ENCODE assay signal across 10 cellular contexts in the genomic region with DNA sequence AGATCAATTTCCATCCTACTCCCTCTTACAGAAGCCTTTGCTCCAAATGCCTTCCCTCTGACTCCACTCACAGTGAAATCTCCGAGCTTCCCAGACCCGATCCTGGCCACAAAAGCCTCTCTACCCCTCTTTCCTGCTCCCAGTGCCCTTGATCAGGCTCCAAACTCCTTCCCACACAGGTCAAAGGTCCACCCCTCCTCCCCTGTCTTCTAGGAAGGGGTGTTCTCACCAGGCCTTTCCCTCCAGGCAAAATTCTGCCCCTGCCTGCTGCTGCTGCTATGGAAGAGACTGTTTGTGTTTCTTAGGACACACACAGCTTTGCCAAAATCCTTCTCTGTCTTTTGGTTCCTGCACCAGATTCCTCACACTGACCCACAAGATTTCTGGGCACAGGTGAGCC.
DNase-seq lines count a peak whose midpoint lies in the region; ATAC-seq, FAIRE-seq and TF ChIP-seq lines count a peak whose summit lies in the region.
"Had no signal": no experiment of that assay in that cellular context is flagged by ENCODE, and none has a peak within 500 bp of the region (broad histone marks: within the 10 kb centered on the region; RNA-seq: fewer than 3 reads in every experiment).

No MANE protein-coding gene starts in this region.

- no peaks in the 10 kb centered on the region for H3K9me3 ChIP-seq in MG63
- no peaks in the 10 kb centered on the region for H3K9me3 ChIP-seq in endothelial cell of umbilical vein (replicated peaks; ENCODE audit: control insufficient read depth, insufficient read depth, low read length)
- no peaks in the 10 kb centered on the region for H3K9me3 ChIP-seq in mesodermal cell (ENCODE audit: control insufficient read depth, low read length)
- no peaks in the 10 kb centered on the region for H3K9me3 ChIP-seq in thoracic aorta

- H3K36me3 ChIP-seq in MG63: no peaks in the 10 kb centered on the region
- H3K36me3 ChIP-seq in endothelial cell of umbilical vein (ENCODE audit: control insufficient read depth in 2 of 2, extremely low read depth in 1 of 2, insufficient read depth in 2 of 2, low read length in 2 of 2): no peaks in the 10 kb centered on the region
- H3K36me3 ChIP-seq in mesodermal cell (ENCODE audit: control insufficient read depth, insufficient read depth, low read length): no peaks in the 10 kb centered on the region
- no peaks in the 10 kb centered on the region for H3K36me3 ChIP-seq in thoracic aorta

- H3K27ac Mint-ChIP-seq in effector memory CD8-positive, alpha-beta T cell: peak overlapping the region in 1 of 2 donors; percentile 4

- no peak overlapping the region for H3K4me3 Mint-ChIP-seq in effector memory CD8-positive, alpha-beta T cell

- dilution Hi-C loops in endothelial cell of umbilical vein (cut with MboI; ENCODE audit: extremely low pct_ligation_motif_present, low sequenced_read_pairs): no loop called here

- H3K9ac ChIP-seq in endothelial cell of umbilical vein (replicated peaks; ENCODE audit: extremely low read depth, insufficient read depth, low read length): no peak overlapping the region

- ATAC-seq in thoracic aorta (ENCODE audit: insufficient number of reproducible peaks, low FRiP score, low read depth): no peak
- no peak for ATAC-seq in effector memory CD8-positive, alpha-beta T cell (replicated peaks)
- ATAC-seq in HG03095 (IDR thresholded peaks at IDR 0.05; ENCODE audit: unreplicated experiment): no peak

- FAIRE-seq in endothelial cell of umbilical vein (lab: Jason Lieb, UNC): no peak

- H3K27me3 ChIP-seq in MG63 (no peaks in the 10 kb centered on the region), endothelial cell of umbilical vein (ENCODE audit: control insufficient read depth in 2 of 2, insufficient read depth in 2 of 2, low read length in 2 of 2) (no peaks in the 10 kb centered on the region), thoracic aorta (replicated peaks; ENCODE audit: insufficient read depth) (no peaks in the 10 kb centered on the region)

- H3K4me1 Mint-ChIP-seq in effector memory CD8-positive, alpha-beta T cell (ENCODE audit: low read depth in 2 of 2): peaks cover 0 to 2% of the 10 kb centered on the region in 2 donors

- H3K4me3 ChIP-seq in MG63 (no peak overlapping the region), endothelial cell of umbilical vein (replicated peaks in 1 of 3; ENCODE audit: insufficient read depth in 1 of 3, low read depth in 1 of 3, low read length in 3 of 3) (no peak overlapping the region), mesodermal cell (ENCODE audit: extremely low read depth, insufficient read depth, low read length, poor library complexity, severe bottlenecking) (no peak overlapping the region), thoracic aorta (no peak overlapping the region)

- no peaks in the 10 kb centered on the region for H3K9me3 Mint-ChIP-seq in effector memory CD8-positive, alpha-beta T cell

- POLR2A ChIA-PET in endothelial cell of umbilical vein (lab: Charles Lee): no interaction called here

- peak; percentile 16 for DNase-seq in MG63
- no peak for DNase-seq in endothelial cell of umbilical vein (ENCODE audit: low read depth, low spot score)
- peak; percentile 7 for DNase-seq in thoracic aorta (ENCODE audit: low spot score)
- DNase-seq in effector memory CD8-positive, alpha-beta T cell: no peak
- no peak for DNase-seq in 8988T
- no peak for DNase-seq in NK-92 treated with Interleukin-12 subunit alpha and Interleukin-12 subunit beta, amount 100 ng/mL, for 24 hours (lab: John Stamatoyannopoulos, UW)
- DNase-seq: Karpas-422, SW 1271 had no signal

- H3K4me1 ChIP-seq in endothelial cell of umbilical vein (ENCODE audit: control insufficient read depth, extremely low read depth, insufficient read depth, low read length) (no peaks in the 10 kb centered on the region), mesodermal cell (ENCODE audit: control insufficient read depth, insufficient read depth, low read length, poor library complexity, severe bottlenecking) (peaks cover 21% of the 10 kb centered on the region), thoracic aorta (ENCODE audit: control insufficient read depth in 1 of 2, low read depth in 2 of 2) (peaks cover 19 to 38% of the 10 kb centered on the region in 2 donors)

- H3K4me2 ChIP-seq in endothelial cell of umbilical vein (ENCODE audit: insufficient read depth, low read length): no peak overlapping the region

- TF ChIP-seq POLR2A in endothelial cell of umbilical vein (IDR thresholded peaks at IDR 0.05; ENCODE audit: low read depth, low read length): no peak

- peak overlapping the region; percentile 35 for H2AFZ ChIP-seq in endothelial cell of umbilical vein (ENCODE audit: low read depth, low read length)

- intact Hi-C loops in endothelial cell of umbilical vein (cut with micrococcal nuclease): no loop called here

- no peaks in the 10 kb centered on the region for H4K20me1 ChIP-seq in endothelial cell of umbilical vein (replicated peaks; ENCODE audit: control insufficient read depth, extremely low read depth, insufficient read depth, low read length)

- no TSS peak for BruUV-seq in endothelial cell of umbilical vein (replicated peaks; lab: Mats Ljungman, UMichigan)

- H3K27me3 Mint-ChIP-seq in effector memory CD8-positive, alpha-beta T cell: peaks cover 38 to 64% of the 10 kb centered on the region in 2 donors

- CTCF ChIA-PET in endothelial cell of umbilical vein (lab: Charles Lee): no interaction called here

- TF ChIP-seq CTCF in endothelial cell of umbilical vein (IDR thresholded peaks at IDR 0.05; ENCODE audit: extremely low read depth in 1 of 2, insufficient read depth in 1 of 2, low read depth in 1 of 2, low read length in 2 of 2): no peak
- TF ChIP-seq CTCF in thoracic aorta (IDR thresholded peaks at IDR 0.05): no peak

- H3K79me2 ChIP-seq in endothelial cell of umbilical vein (ENCODE audit: control insufficient read depth, insufficient read depth, low read length): no peaks in the 10 kb centered on the region

- H3K9me1 ChIP-seq in endothelial cell of umbilical vein (replicated peaks; ENCODE audit: control insufficient read depth, extremely low read depth, insufficient read depth, low read length): no peaks in the 10 kb centered on the region

- 24 to 53% methylated on average over 2 of the region's 2 CpGs for WGBS in mesodermal cell (ENCODE audit: insufficient coverage in 2 of 2), 2 experiments

- no peak overlapping the region for H3K27ac ChIP-seq in endothelial cell of umbilical vein (ENCODE audit: insufficient read depth, low read depth, low read length)
- H3K27ac ChIP-seq in mesodermal cell (ENCODE audit: low read depth, low read length, severe bottlenecking): peak overlapping the region; percentile 69
- peak overlapping the region; percentile 80 to 82 for H3K27ac ChIP-seq in thoracic aorta

- H3K36me3 Mint-ChIP-seq in effector memory CD8-positive, alpha-beta T cell (ENCODE audit: insufficient read depth): no peaks in the 10 kb centered on the region

TF ChIP-seq in endothelial cell of umbilical vein, 7 proteins besides CTCF, POLR2A, EP300 and RAD21:
- TF ChIP-seq JUN (IDR thresholded peaks at IDR 0.05; ENCODE audit: borderline replicate concordance, insufficient read depth, insufficient read length, low read depth) (no peak), EZH2 (IDR thresholded peaks at IDR 0.05; ENCODE audit: borderline replicate concordance, low read depth, low read length, severe bottlenecking) (no peak), GATA2 (IDR thresholded peaks at IDR 0.05; ENCODE audit: insufficient read depth, insufficient read length, low read depth, low read length) (no peak), FOS (IDR thresholded peaks at IDR 0.05; ENCODE audit: borderline replicate concordance, insufficient read depth, low read length) (no peak), MYC (IDR thresholded peaks at IDR 0.05; ENCODE audit: low read depth, low read length) (no peak), POLR2AphosphoS5 (IDR thresholded peaks at IDR 0.05; ENCODE audit: insufficient read depth, low read depth, low read length) (no peak)
- TF ChIP-seq, protein P1, sequence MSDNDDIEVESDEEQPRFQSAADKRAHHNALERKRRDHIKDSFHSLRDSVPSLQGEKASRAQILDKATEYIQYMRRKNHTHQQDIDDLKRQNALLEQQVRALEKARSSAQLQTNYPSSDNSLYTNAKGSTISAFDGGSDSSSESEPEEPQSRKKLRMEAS (IDR thresholded peaks at IDR 0.05; ENCODE audit: insufficient read depth, insufficient read length): no peak

Comparison
In these comparisons a context has a peak if more than half of its experiments do, and no peak if none do; other contexts are left out.
1. DNase-seq: peak in MG63 (single experiment) and thoracic aorta (single experiment); none in endothelial cell of umbilical vein (single experiment), effector memory CD8-positive, alpha-beta T cell (0 of 3), 8988T (single experiment) and NK-92 treated with Interleukin-12 subunit alpha and Interleukin-12 subunit beta, amount 100 ng/mL, for 24 hours (single experiment).